30 cellular contexts compared by ENCODE assay signal in the genomic region with DNA sequence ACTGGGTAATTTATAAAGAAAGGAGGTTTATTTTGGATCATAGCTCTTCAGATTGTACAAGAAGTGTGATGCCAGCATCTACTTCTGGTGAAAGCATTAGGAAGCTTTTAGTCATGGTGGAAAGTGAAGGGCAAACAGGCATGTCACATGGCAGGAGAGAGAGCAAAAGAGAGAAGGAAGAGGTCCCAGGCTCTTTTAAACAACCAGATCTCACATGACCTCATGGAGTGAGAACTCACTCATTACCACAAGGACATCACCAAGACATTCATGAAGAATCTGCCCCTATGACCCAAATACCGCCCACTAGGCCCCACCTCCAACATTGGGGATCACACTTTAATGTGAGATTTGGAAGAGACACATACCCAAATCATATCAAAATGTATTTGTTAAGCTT. TPM values are rescaled to one million over a fixed set of nuclear protein-coding genes. Genes with fewer than 3 reads are reported as not detected.
"Had no signal": no experiment of that assay in that cellular context is flagged by ENCODE, and none has a peak within 500 bp of the region (broad histone marks: within the 10 kb centered on the region; RNA-seq: fewer than 3 reads in every experiment).

No MANE protein-coding gene starts in this region.

- H3K4me3 ChIP-seq: MG63, SK-N-MC had no signal

- H3K27me3 ChIP-seq: MG63 had no signal

- H3K4me3 Mint-ChIP-seq: activated CD4-positive, alpha-beta memory T cell treated with anti-CD3 and anti-CD28 coated beads, Interleukin-2, amount 10 ng/mL, durations not matched to agents 7 days and 5 days; activated naive CD4-positive, alpha-beta T cell treated with anti-CD3 and anti-CD28 coated beads, Interleukin-2, amount 10 ng/mL, durations not matched to agents 7 days and 5 days; activated naive CD8-positive, alpha-beta T cell treated with anti-CD3 and anti-CD28 coated beads for 36 hours; activated T-cell treated with anti-CD3 and anti-CD28 coated beads, Interleukin-2, amount 50 U/mL, for 72 hours; T-cell had no signal

- H3K4me1 Mint-ChIP-seq: activated naive CD4-positive, alpha-beta T cell treated with anti-CD3 and anti-CD28 coated beads, Interleukin-2, amount 10 ng/mL, durations not matched to agents 7 days and 5 days; activated naive CD8-positive, alpha-beta T cell treated with anti-CD3 and anti-CD28 coated beads for 36 hours had no signal

- H3K36me3 ChIP-seq: MG63 had no signal

- H3K27ac Mint-ChIP-seq: activated CD4-positive, alpha-beta memory T cell treated with anti-CD3 and anti-CD28 coated beads, Interleukin-2, amount 10 ng/mL, durations not matched to agents 7 days and 5 days; activated naive CD4-positive, alpha-beta T cell treated with anti-CD3 and anti-CD28 coated beads, Interleukin-2, amount 10 ng/mL, durations not matched to agents 7 days and 5 days; activated naive CD8-positive, alpha-beta T cell treated with anti-CD3 and anti-CD28 coated beads for 36 hours; activated T-cell treated with anti-CD3 and anti-CD28 coated beads, Interleukin-2, amount 50 U/mL, for 72 hours; activated T-helper 2 cell treated with anti-CD3 and anti-CD28 coated beads, Interferon-gamma antibody, Interleukin-2, Interleukin-4, amounts not matched to agents 10 μg/mL and 5 μg/mL and 100 μg/mL, durations not matched to agents 14 hours and 24 hours and 36 hours; T-cell had no signal

- H3K27ac ChIP-seq: SK-N-MC, VCaP had no signal

- ATAC-seq: activated T-cell treated with anti-CD3 and anti-CD28 coated beads, Interleukin-2, amount 50 U/mL, for 72 hours; Panc1; Right ventricle myocardium inferior; T-cell had no signal

- DNase-seq: activated CD4-positive, alpha-beta memory T cell treated with anti-CD3 and anti-CD28 coated beads, Interleukin-2, amount 10 ng/mL, durations not matched to agents 7 days and 5 days; activated CD4-positive, alpha-beta T cell treated with anti-CD3 and anti-CD28 coated beads, Interleukin-2, amount 50 U/mL, for 1 hour; activated CD4-positive, CD25-positive, alpha-beta regulatory T cell; activated gamma-delta T cell treated with Interleukin-2 at 50 U/mL for 16 hours; activated naive CD4-positive, alpha-beta T cell treated with anti-CD3 and anti-CD28 coated beads, Interleukin-2, amount 10 ng/mL, durations not matched to agents 7 days and 5 days; activated naive CD8-positive, alpha-beta T cell treated with anti-CD3 and anti-CD28 coated beads for 36 hours; activated T-cell treated with anti-CD3 and anti-CD28 coated beads, Interleukin-2, amount 50 U/mL, for 72 hours; cerebellar nuclear complex; MG63; MV-4-11; NCI-H1092 treated with DMSO at 0.1 percent for 48 hours; NCI-H1417 treated with DMSO at 0.1 percent for 48 hours; NCI-H1694 treated with DMSO at 0.1 percent for 48 hours; NCI-H2029 treated with DMSO at 0.1 percent for 48 hours; NCI-H345; NCI-H510A treated with DMSO at 0.1 percent for 48 hours; NCI-H69; NK-92 treated with Interleukin-12 subunit alpha and Interleukin-12 subunit beta, amount 100 ng/mL, for 24 hours; OCI-M1; RPMI8226; T-cell; T-helper 2 cell; T1000 had no signal

- H3K36me3 Mint-ChIP-seq: activated naive CD4-positive, alpha-beta T cell treated with anti-CD3 and anti-CD28 coated beads, Interleukin-2, amount 10 ng/mL, durations not matched to agents 7 days and 5 days; activated naive CD8-positive, alpha-beta T cell treated with anti-CD3 and anti-CD28 coated beads for 36 hours had no signal

RNA-seq across cellular contexts. Expression of a gene that starts 10.0 kb away (rescaled TPM):
- total RNA-seq: activated CD4-positive, alpha-beta memory T cell treated with anti-CD3 and anti-CD28 coated beads, Interleukin-2, amount 10 ng/mL, durations not matched to agents 7 days and 5 days; activated CD8-positive, alpha-beta memory T cell treated with anti-CD3 and anti-CD28 coated beads for 36 hours; activated naive CD8-positive, alpha-beta T cell treated with anti-CD3 and anti-CD28 coated beads for 36 hours; activated T-cell treated with anti-CD3 and anti-CD28 coated beads, Interleukin-2, amount 50 U/mL, for 72 hours; activated T-helper 2 cell treated with anti-CD3 and anti-CD28 coated beads, Interferon-gamma antibody, Interleukin-2, Interleukin-4, amounts not matched to agents 10 μg/mL and 5 μg/mL and 100 μg/mL, durations not matched to agents 14 hours and 24 hours and 36 hours; cardiac septum; Right ventricle myocardium inferior; T-cell had no signal

RNA-seq across cellular contexts. Expression of a gene that starts 33.7 kb away (rescaled TPM):
- total RNA-seq: Right ventricle myocardium inferior had no signal
